Comparison of ENCODE assay signal across 8 cellular contexts in the genomic region with DNA sequence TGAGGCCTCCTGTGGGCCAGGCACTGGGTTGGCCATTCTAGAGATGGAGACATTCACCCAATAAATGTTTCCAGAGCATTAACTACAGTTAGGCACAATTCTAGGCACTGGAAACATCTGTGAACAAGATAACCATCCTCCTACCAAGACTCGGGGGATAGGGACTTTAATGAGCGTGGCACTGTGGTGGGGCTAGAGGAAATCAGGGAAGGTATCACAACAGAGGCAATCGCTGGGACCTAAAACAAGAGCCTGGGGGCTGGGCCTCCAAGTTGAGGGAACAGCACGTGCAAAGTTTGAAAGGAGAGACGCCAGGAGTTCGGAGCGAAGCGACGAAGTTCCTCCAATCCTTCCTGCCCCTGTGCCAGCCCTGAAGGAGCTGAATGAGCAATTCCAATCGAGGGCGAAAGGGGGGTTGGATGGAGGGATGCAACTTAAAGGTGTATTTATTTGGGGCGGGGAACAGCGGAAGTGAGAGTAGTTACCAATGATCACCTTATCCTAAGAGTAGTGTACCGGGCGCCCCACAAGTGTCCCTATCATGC. TPM values are rescaled to one million over a fixed set of nuclear protein-coding genes. Genes with fewer than 3 reads are reported as not detected.
A peak's percentile ranks its signal among the peaks of the same experiment; 100 is the strongest.
DNase-seq lines count a peak whose midpoint lies in the region; ATAC-seq and TF ChIP-seq lines count a peak whose summit lies in the region.

No MANE protein-coding gene starts in this region.

- TF ChIP-seq CTCF in testis (IDR thresholded peaks at IDR 0.05) = no peak

- H3K27ac Mint-ChIP-seq in activated naive CD4-positive, alpha-beta T cell treated with anti-CD3 and anti-CD28 coated beads, Interleukin-2, amount 10 ng/mL, durations not matched to agents 7 days and 5 days = peak overlapping the region; percentile 89
- peak overlapping the region; percentile 88 for H3K27ac Mint-ChIP-seq in activated T-helper 17 cell treated with anti-CD3 and anti-CD28 coated beads, Interleukin-2, amount 50 U/mL, for 72 hours

- no peak for ATAC-seq in activated T-helper 17 cell treated with anti-CD3 and anti-CD28 coated beads, Interleukin-2, amount 50 U/mL, for 72 hours (replicated peaks)
- ATAC-seq in GM18502 (IDR thresholded peaks at IDR 0.05; ENCODE audit: poor library complexity, unreplicated experiment) = no peak

- intact Hi-C loops in testis (cut with DNase I; ENCODE audit: low total_unique reads) = no loop called here

- WGBS in testis, 2 donors = 21 to 25% methylated on average over 15 of the region's 15 CpGs

- DNase-seq in activated naive CD4-positive, alpha-beta T cell treated with anti-CD3 and anti-CD28 coated beads, Interleukin-2, amount 10 ng/mL, durations not matched to agents 7 days and 5 days = no peak
- DNase-seq in activated naive CD4-positive, alpha-beta T cell (lab: John Stamatoyannopoulos, UW) = no peak
- peak; percentile 9 for DNase-seq in iris pigment epithelial cell (ENCODE audit: low read depth)
- DNase-seq in testis = no peak
- no peak for DNase-seq in islet precursor cell
- no peak for DNase-seq in erythroblast (lab: John Stamatoyannopoulos, UW)

- peaks cover 25% of the 10 kb centered on the region for H3K4me1 ChIP-seq in testis

- peak overlapping the region; percentile 59 to 70 for H3K4me3 ChIP-seq in testis

- no peaks in the 10 kb centered on the region for H3K27me3 Mint-ChIP-seq in activated naive CD4-positive, alpha-beta T cell treated with anti-CD3 and anti-CD28 coated beads, Interleukin-2, amount 10 ng/mL, durations not matched to agents 7 days and 5 days
- H3K27me3 Mint-ChIP-seq in activated T-helper 17 cell treated with anti-CD3 and anti-CD28 coated beads, Interleukin-2, amount 50 U/mL, for 72 hours = no peaks in the 10 kb centered on the region

- no peaks in the 10 kb centered on the region for H3K9me3 Mint-ChIP-seq in activated naive CD4-positive, alpha-beta T cell treated with anti-CD3 and anti-CD28 coated beads, Interleukin-2, amount 10 ng/mL, durations not matched to agents 7 days and 5 days
- H3K9me3 Mint-ChIP-seq in activated T-helper 17 cell treated with anti-CD3 and anti-CD28 coated beads, Interleukin-2, amount 50 U/mL, for 72 hours = no peaks in the 10 kb centered on the region

- H3K36me3 ChIP-seq in testis (ENCODE audit: low read depth, missing control alignments) = no peaks in the 10 kb centered on the region

- peaks cover 37% of the 10 kb centered on the region for H3K4me1 Mint-ChIP-seq in activated naive CD4-positive, alpha-beta T cell treated with anti-CD3 and anti-CD28 coated beads, Interleukin-2, amount 10 ng/mL, durations not matched to agents 7 days and 5 days
- H3K4me1 Mint-ChIP-seq in activated T-helper 17 cell treated with anti-CD3 and anti-CD28 coated beads, Interleukin-2, amount 50 U/mL, for 72 hours = peaks cover 26% of the 10 kb centered on the region

- H3K27me3 ChIP-seq in testis = no peaks in the 10 kb centered on the region

- CTCF ChIA-PET in activated naive CD4-positive, alpha-beta T cell treated with anti-CD3 and anti-CD28 coated beads, Interleukin-2, amount 10 ng/mL, durations not matched to agents 7 days and 5 days (lab: Charles Lee) = interaction anchor here (1.3 kb wide), 1 partner anchor 26 kb away, joined by 9 read pairs; no protein-coding TSS in a partner anchor

- TF ChIP-seq POLR2A in testis (IDR thresholded peaks at IDR 0.05) = no peak
- TF ChIP-seq POLR2A in erythroblast (IDR thresholded peaks at IDR 0.05; ENCODE audit: low read length) = no peak

- no peaks in the 10 kb centered on the region for H3K9me3 ChIP-seq in testis

- H3K36me3 Mint-ChIP-seq in activated naive CD4-positive, alpha-beta T cell treated with anti-CD3 and anti-CD28 coated beads, Interleukin-2, amount 10 ng/mL, durations not matched to agents 7 days and 5 days = peaks cover 44% of the 10 kb centered on the region
- peaks cover 88% of the 10 kb centered on the region for H3K36me3 Mint-ChIP-seq in activated T-helper 17 cell treated with anti-CD3 and anti-CD28 coated beads, Interleukin-2, amount 50 U/mL, for 72 hours (ENCODE audit: low read depth)

- peak overlapping the region; percentile 96 for H3K4me3 Mint-ChIP-seq in activated naive CD4-positive, alpha-beta T cell treated with anti-CD3 and anti-CD28 coated beads, Interleukin-2, amount 10 ng/mL, durations not matched to agents 7 days and 5 days
- H3K4me3 Mint-ChIP-seq in activated T-helper 17 cell treated with anti-CD3 and anti-CD28 coated beads, Interleukin-2, amount 50 U/mL, for 72 hours = peak overlapping the region; percentile 96

- peak overlapping the region; percentile 78 to 84 for H3K27ac ChIP-seq in testis

RNA-seq across cellular contexts. Expression of gene POLD1, which starts 0.8 kb away (rescaled TPM):
- 100 to 1,000 TPM; 146 to 202 TPM for total RNA-seq in activated T-helper 17 cell treated with anti-CD3 and anti-CD28 coated beads, Interleukin-2, amount 50 U/mL, for 72 hours
- 10 to 100 TPM; 42.2 to 51.7 TPM for total RNA-seq in testis
- polyA plus RNA-seq in testis (ENCODE audit: insufficient read depth, low read depth, low replicate concordance) = 30.7 TPM

RNA-seq across cellular contexts. Expression of gene NR1H2, which starts 7.1 kb away (rescaled TPM):
- total RNA-seq in activated T-helper 17 cell treated with anti-CD3 and anti-CD28 coated beads, Interleukin-2, amount 50 U/mL, for 72 hours = 10 to 100 TPM; 58.3 to 81.3 TPM
- 10 to 100 TPM; 93.8 to 96.6 TPM for total RNA-seq in testis
- polyA plus RNA-seq in testis (ENCODE audit: insufficient read depth, low read depth, low replicate concordance) = 68.0 TPM

RNA-seq across cellular contexts. Expression of gene NAPSA, which starts 17.9 kb away (rescaled TPM):
- total RNA-seq in activated T-helper 17 cell treated with anti-CD3 and anti-CD28 coated beads, Interleukin-2, amount 50 U/mL, for 72 hours = 10 to 100 TPM; 54.6 to 86.0 TPM
- total RNA-seq in testis = 1 to 10 TPM; 1.3 to 2.0 TPM
- polyA plus RNA-seq in testis (ENCODE audit: insufficient read depth, low read depth, low replicate concordance) = 11.5 TPM

RNA-seq across cellular contexts. Expression of gene SPIB, which starts 35.4 kb away (rescaled TPM):
- 1 to 10 TPM; 1.9 to 2.4 TPM for total RNA-seq in activated T-helper 17 cell treated with anti-CD3 and anti-CD28 coated beads, Interleukin-2, amount 50 U/mL, for 72 hours
- total RNA-seq in testis = 1 to 10 TPM in 1 of 2 donors, under 1 TPM in 1; 0.24 to 1.1 TPM
- 1.6 TPM for polyA plus RNA-seq in testis (ENCODE audit: insufficient read depth, low read depth, low replicate concordance)

RNA-seq across cellular contexts. Expression of gene MYBPC2, which starts 49.3 kb away (rescaled TPM):
- 1 to 10 TPM in 1 of 2 donors, under 1 TPM in 1; 0.28 to 4.6 TPM for total RNA-seq in activated T-helper 17 cell treated with anti-CD3 and anti-CD28 coated beads, Interleukin-2, amount 50 U/mL, for 72 hours
- total RNA-seq in testis = under 1 TPM; 0.31 to 0.63 TPM
- 3.2 TPM for polyA plus RNA-seq in testis (ENCODE audit: insufficient read depth, low read depth, low replicate concordance)

Comparison
In these comparisons a context has a peak if more than half of its experiments do, and no peak if none do; other contexts are left out.
1. RNA of gene NAPSA, which starts 17.9 kb away (total RNA-seq): 54.6 to 86.0 TPM in activated T-helper 17 cell treated with anti-CD3 and anti-CD28 coated beads, Interleukin-2, amount 50 U/mL, for 72 hours; 1.3 to 2.0 TPM in testis; every median in the first group is over 10 times any median in the second.